Comparison of ENCODE assay signal across 16 cellular contexts in the genomic region with DNA sequence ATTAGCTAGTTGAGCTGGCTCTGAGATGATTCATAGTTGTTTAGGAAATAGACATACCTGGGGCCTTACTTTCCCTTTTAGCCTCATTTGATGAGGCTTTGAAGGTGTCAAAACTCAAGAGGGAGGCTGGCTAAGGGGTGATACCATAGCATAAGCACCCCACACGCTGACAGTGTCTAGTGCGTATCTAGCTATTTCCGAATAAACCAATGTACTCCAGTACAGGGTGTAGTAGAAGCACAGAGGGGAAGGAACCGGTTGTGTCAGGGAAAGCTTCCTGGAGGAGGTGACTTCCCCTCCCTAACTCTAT.
DNase-seq lines count a peak whose midpoint lies in the region; ATAC-seq and TF ChIP-seq lines count a peak whose summit lies in the region.
"Had no signal": no experiment of that assay in that cellular context is flagged by ENCODE, and none has a peak within 500 bp of the region (broad histone marks: within the 10 kb centered on the region; RNA-seq: fewer than 3 reads in every experiment).

No MANE protein-coding gene starts in this region.

- H3K9me3 ChIP-seq in mucosa of rectum (ENCODE audit: control insufficient read depth in 2 of 2, low read length in 2 of 2) (no peaks in the 10 kb centered on the region), upper lobe of left lung (no peaks in the 10 kb centered on the region)
- H3K9me3 ChIP-seq: BLaER1 had no signal

- H3K9ac ChIP-seq in mucosa of rectum (ENCODE audit: low read depth in 1 of 2, low read length in 2 of 2) = no peak overlapping the region
- H3K9ac ChIP-seq: BLaER1 had no signal

- no peak for ATAC-seq in upper lobe of left lung (ENCODE audit: low FRiP score in 2 of 2)
- ATAC-seq: left ventricle myocardium superior had no signal

- H3K27me3 ChIP-seq in mucosa of rectum (ENCODE audit: control insufficient read depth in 2 of 2, insufficient read depth in 2 of 2, low read length in 2 of 2) (no peaks in the 10 kb centered on the region), upper lobe of left lung (no peaks in the 10 kb centered on the region)
- H3K27me3 ChIP-seq: BLaER1 had no signal

- H3K4me3 ChIP-seq in mucosa of rectum (ENCODE audit: low read length in 2 of 2) (no peak overlapping the region), upper lobe of left lung (no peak overlapping the region)
- H3K4me3 ChIP-seq: BLaER1 had no signal

- no peak for TF ChIP-seq POLR2A in upper lobe of left lung (IDR thresholded peaks at IDR 0.05)

- TF ChIP-seq CTCF in upper lobe of left lung (IDR thresholded peaks at IDR 0.05) = no peak

- H3K27ac ChIP-seq in epithelial cell of prostate (peak overlapping the region; percentile 84), mucosa of rectum (ENCODE audit: low read depth in 2 of 2, low read length in 2 of 2) (peak overlapping the region; percentile 67 to 87), upper lobe of left lung (peak overlapping the region; percentile 42 to 90 (median 74))
- H3K27ac ChIP-seq: 22Rv1, BLaER1 had no signal

- TF ChIP-seq EP300 in upper lobe of left lung (IDR thresholded peaks at IDR 0.05) = no peak

- DNase-seq in DMS53 (lab: John Stamatoyannopoulos, UW) (peak; percentile 32), DMS53 treated with DMSO at 0.1 percent for 48 hours (lab: John Stamatoyannopoulos, UW; ENCODE audit: unreplicated experiment) (no peak), epithelial cell of prostate (ENCODE audit: low read depth, low spot score) (no peak), upper lobe of left lung (no peak), NCI-H1694 (lab: John Stamatoyannopoulos, UW) (no peak), COLO829 (ENCODE audit: low spot score) (no peak)
- no peak for DNase-seq in effector CD4-positive, alpha-beta T cell
- DNase-seq: activated CD4-positive, alpha-beta T cell treated with anti-CD3 and anti-CD28 coated beads, Interleukin-2, amount 10 ng/mL, durations not matched to agents 24 days and 14 days; activated CD8-positive, alpha-beta memory T cell treated with anti-CD3 and anti-CD28 coated beads, Interleukin-2, amount 50 U/mL, for 48 hours; cortex of kidney; left ventricle myocardium superior; NCI-H2171 treated with DMSO at 0.1 percent for 48 hours; nephron progenitor cell had no signal

- H3K36me3 ChIP-seq in mucosa of rectum (ENCODE audit: control insufficient read depth in 2 of 2, insufficient read depth in 2 of 2, low read length in 2 of 2) = no peaks in the 10 kb centered on the region
- H3K36me3 ChIP-seq in upper lobe of left lung = peaks cover 0 to 9% (median 3%) of the 10 kb centered on the region in 4 donors
- H3K36me3 ChIP-seq: BLaER1 had no signal

- 62 to 78% methylated on average over 4 of the region's 4 CpGs for WGBS in upper lobe of left lung, 2 donors

- H3K4me1 ChIP-seq in mucosa of rectum (ENCODE audit: control insufficient read depth in 2 of 2, insufficient read depth in 2 of 2, low read length in 2 of 2) (peaks cover 53 to 63% of the 10 kb centered on the region in 2 donors), upper lobe of left lung (peaks cover 27 to 77% (median 47%) of the 10 kb centered on the region in 4 donors)
